1 cellular context compared by ENCODE assay signal in the genomic region with DNA sequence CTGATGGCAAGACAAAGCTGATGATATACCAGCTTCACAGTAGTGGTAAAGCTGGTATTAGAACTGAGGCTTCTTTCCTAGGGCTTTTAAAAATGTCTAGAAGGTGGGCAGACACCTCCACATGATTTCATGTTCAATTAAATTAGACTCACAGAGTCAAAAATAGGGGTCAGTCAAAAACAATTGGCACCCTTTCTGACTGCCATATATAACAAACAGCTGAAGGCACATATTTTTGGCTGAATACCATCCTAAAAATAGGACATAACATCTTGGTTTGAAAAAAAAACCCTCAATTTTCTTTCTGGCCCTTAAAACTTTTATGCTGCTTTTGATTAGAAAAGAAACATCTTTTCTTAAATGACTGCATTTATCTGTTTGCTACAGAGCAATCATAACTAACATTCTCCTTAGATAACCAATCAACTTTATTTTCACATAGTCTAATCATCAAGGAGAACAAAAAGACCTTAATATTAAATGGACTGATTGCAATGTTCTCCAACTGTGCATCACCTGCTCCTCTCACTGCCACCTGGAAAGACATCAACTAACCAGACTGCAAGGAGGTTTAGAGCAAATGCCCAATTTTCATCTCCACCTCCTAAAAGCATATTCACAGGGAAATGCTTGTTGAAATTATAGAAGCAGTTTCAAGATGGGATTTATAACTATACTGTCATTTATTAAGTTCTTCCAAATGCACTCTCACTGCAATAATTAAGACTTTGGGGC.
TF ChIP-seq lines count a peak whose summit lies in the region.

No MANE protein-coding gene starts in this region.

TF ChIP-seq in IMR-90, 13 proteins besides CTCF, POLR2A, EP300 and RAD21:
- TF ChIP-seq CHD1 (IDR thresholded peaks at IDR 0.05; ENCODE audit: low read depth, low read length) = no peak
- TF ChIP-seq SMC3 (IDR thresholded peaks at IDR 0.05; ENCODE audit: low read depth, low read length) = no peak
- TF ChIP-seq FOS (IDR thresholded peaks at IDR 0.05; ENCODE audit: low read depth, low read length) = no peak
- TF ChIP-seq BHLHE40 (IDR thresholded peaks at IDR 0.05; ENCODE audit: low read depth, low read length) = no peak
- no peak for TF ChIP-seq MAFK (IDR thresholded peaks at IDR 0.05; ENCODE audit: low read depth, low read length)
- no peak for TF ChIP-seq RFX5 (IDR thresholded peaks at IDR 0.05; ENCODE audit: low read depth, low read length)
- TF ChIP-seq, protein P1, sequence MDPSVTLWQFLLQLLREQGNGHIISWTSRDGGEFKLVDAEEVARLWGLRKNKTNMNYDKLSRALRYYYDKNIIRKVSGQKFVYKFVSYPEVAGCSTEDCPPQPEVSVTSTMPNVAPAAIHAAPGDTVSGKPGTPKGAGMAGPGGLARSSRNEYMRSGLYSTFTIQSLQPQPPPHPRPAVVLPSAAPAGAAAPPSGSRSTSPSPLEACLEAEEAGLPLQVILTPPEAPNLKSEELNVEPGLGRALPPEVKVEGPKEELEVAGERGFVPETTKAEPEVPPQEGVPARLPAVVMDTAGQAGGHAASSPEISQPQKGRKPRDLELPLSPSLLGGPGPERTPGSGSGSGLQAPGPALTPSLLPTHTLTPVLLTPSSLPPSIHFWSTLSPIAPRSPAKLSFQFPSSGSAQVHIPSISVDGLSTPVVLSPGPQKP (IDR thresholded peaks at IDR 0.05; ENCODE audit: borderline replicate concordance, low read depth, low read length) = no peak
- TF ChIP-seq NFE2L2 (IDR thresholded peaks at IDR 0.05; ENCODE audit: low read depth, low read length) = no peak
- TF ChIP-seq MXI1 (IDR thresholded peaks at IDR 0.05; ENCODE audit: borderline replicate concordance, low read depth, low read length) = no peak
- TF ChIP-seq, protein P2, sequence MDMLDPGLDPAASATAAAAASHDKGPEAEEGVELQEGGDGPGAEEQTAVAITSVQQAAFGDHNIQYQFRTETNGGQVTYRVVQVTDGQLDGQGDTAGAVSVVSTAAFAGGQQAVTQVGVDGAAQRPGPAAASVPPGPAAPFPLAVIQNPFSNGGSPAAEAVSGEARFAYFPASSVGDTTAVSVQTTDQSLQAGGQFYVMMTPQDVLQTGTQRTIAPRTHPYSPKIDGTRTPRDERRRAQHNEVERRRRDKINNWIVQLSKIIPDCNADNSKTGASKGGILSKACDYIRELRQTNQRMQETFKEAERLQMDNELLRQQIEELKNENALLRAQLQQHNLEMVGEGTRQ (IDR thresholded peaks at IDR 0.05; ENCODE audit: low read depth, low read length) = no peak
- TF ChIP-seq CEBPB (IDR thresholded peaks at IDR 0.05; ENCODE audit: low read depth, low read length) = no peak
- no peak for TF ChIP-seq MAZ (IDR thresholded peaks at IDR 0.05; ENCODE audit: borderline replicate concordance, low read depth, low read length)
- no peak for TF ChIP-seq RCOR1 (IDR thresholded peaks at IDR 0.05; ENCODE audit: insufficient replicate concordance, low read length)
